Comparison of ENCODE assay signal across 1 cellular context in the genomic region with DNA sequence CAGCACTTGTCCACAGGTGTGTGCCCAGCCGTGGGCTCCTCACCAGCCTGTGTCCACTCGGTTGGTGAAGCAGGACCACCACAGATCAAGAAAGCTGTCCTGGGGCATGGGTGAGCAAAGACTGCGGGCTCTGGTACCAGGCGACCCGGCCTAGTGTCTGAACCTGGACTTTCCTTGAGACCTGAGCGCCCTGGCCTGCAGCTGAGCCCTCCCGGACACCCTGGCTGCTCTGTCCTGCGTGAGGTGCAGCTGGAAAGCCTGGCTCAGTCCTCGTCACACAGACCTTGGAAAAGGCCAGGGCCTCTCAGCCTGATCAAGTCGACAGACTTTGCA.
TF ChIP-seq lines count a peak whose summit lies in the region.

No MANE protein-coding gene starts in this region.

TF ChIP-seq in HepG2, 621 proteins besides CTCF, POLR2A, EP300 and RAD21 (continued from another document):
- TF ChIP-seq USF2 (IDR thresholded peaks at IDR 0.05; ENCODE audit: low read depth, low read length), result no peak
- no peak for TF ChIP-seq USF2 (CRISPR knock-in tag; IDR thresholded peaks at IDR 0.05; ENCODE audit: borderline replicate concordance)
- no peak for TF ChIP-seq ZNF12 (CRISPR knock-in tag; IDR thresholded peaks at IDR 0.05)
- no peak for TF ChIP-seq ZNF460 (CRISPR knock-in tag; IDR thresholded peaks at IDR 0.05; ENCODE audit: borderline replicate concordance)
- no peak for TF ChIP-seq GATAD1 (CRISPR knock-in tag; IDR thresholded peaks at IDR 0.05)
- TF ChIP-seq ZBTB39 (CRISPR knock-in tag; IDR thresholded peaks at IDR 0.05), result no peak
